Comparison of ENCODE assay signal across 19 cellular contexts in genomic region chr3:72301779-72302178, GRCh38.
DNase-seq lines count a peak whose midpoint lies in the region; ATAC-seq and TF ChIP-seq lines count a peak whose summit lies in the region.
"Had no signal": no experiment of that assay in that cellular context is flagged by ENCODE, and none has a peak within 500 bp of the region (broad histone marks: within the 10 kb centered on the region; RNA-seq: fewer than 3 reads in every experiment).

No MANE protein-coding gene starts in this region.

- 56 to 68% methylated on average over 7 to 8 of the region's 8 CpGs for WGBS in body of pancreas, 2 donors
- 22 to 78% methylated on average over 8 of the region's 8 CpGs for WGBS in sigmoid colon, 2 donors

- H3K36me3 ChIP-seq in body of pancreas (replicated peaks in 1 of 2; ENCODE audit: insufficient read depth in 1 of 2, low read depth in 2 of 2) (no peaks in the 10 kb centered on the region), neural progenitor cell (no peaks in the 10 kb centered on the region), sigmoid colon (no peaks in the 10 kb centered on the region)
- H3K36me3 ChIP-seq: HAP-1 had no signal

- ATAC-seq in body of pancreas = peak; percentile 27

- H3K4me3 Mint-ChIP-seq in neural progenitor cell = no peak overlapping the region
- H3K4me3 Mint-ChIP-seq: IgD-negative memory B cell had no signal

- no peak overlapping the region for H3K27ac ChIP-seq in body of pancreas
- H3K27ac ChIP-seq in neural progenitor cell = no peak overlapping the region
- no peak overlapping the region for H3K27ac ChIP-seq in sigmoid colon
- H3K27ac ChIP-seq: PC-9 had no signal

- no peaks in the 10 kb centered on the region for H3K36me3 Mint-ChIP-seq in neural progenitor cell

- TF ChIP-seq CTCF in body of pancreas (IDR thresholded peaks at IDR 0.05) = no peak
- TF ChIP-seq CTCF in neural progenitor cell (IDR thresholded peaks at IDR 0.05) = no peak
- TF ChIP-seq CTCF in sigmoid colon (IDR thresholded peaks at IDR 0.05) = no peak

- H3K4me1 ChIP-seq in body of pancreas = no peaks in the 10 kb centered on the region
- peaks cover 4% of the 10 kb centered on the region for H3K4me1 ChIP-seq in neural progenitor cell
- peaks cover 0 to 26% (median 21%) of the 10 kb centered on the region in 4 donors for H3K4me1 ChIP-seq in sigmoid colon
- H3K4me1 ChIP-seq: HAP-1 had no signal

- intact Hi-C loops in body of pancreas (cut with DNase I) = no loop called here
- intact Hi-C loops in sigmoid colon (cut with DNase I) = no loop called here

- peaks cover 4% of the 10 kb centered on the region for H3K27me3 Mint-ChIP-seq in neural progenitor cell (ENCODE audit: insufficient read depth, low read depth)
- H3K27me3 Mint-ChIP-seq: IgD-negative memory B cell had no signal

- TF ChIP-seq POLR2A in body of pancreas (IDR thresholded peaks at IDR 0.05) = no peak
- TF ChIP-seq POLR2A in sigmoid colon (IDR thresholded peaks at IDR 0.05) = no peak

- H3K9me3 Mint-ChIP-seq in neural progenitor cell = peaks cover 2% of the 10 kb centered on the region

- peaks cover 38% of the 10 kb centered on the region for H3K4me1 Mint-ChIP-seq in neural progenitor cell

- DNase-seq in COLO668 (lab: John Stamatoyannopoulos, UW; ENCODE audit: unreplicated experiment) (peak; percentile 23), NCI-H2196 (lab: John Stamatoyannopoulos, UW; ENCODE audit: unreplicated experiment) (peak; percentile 64), body of pancreas (peak; percentile 25 to 62 (median 42)), neural progenitor cell (ENCODE audit: low spot score) (no peak), sigmoid colon (no peak), NCI-H1930 (lab: John Stamatoyannopoulos, UW) (no peak), activated T-cell treated with anti-CD3 and anti-CD28 coated beads for 4 hours (no peak)
- DNase-seq: ACHN, AML-193, Calu3, DMS79, Kasumi-1, MM.1S, NCI-H187 treated with DMSO at 0.1 percent for 48 hours, NCI-H2227 treated with DMSO at 0.1 percent for 48 hours, NCI-H526 treated with DMSO at 0.1 percent for 48 hours, PC-9 had no signal

- TF ChIP-seq EP300 in sigmoid colon (IDR thresholded peaks at IDR 0.05) = no peak

- no peak overlapping the region for H3K9ac ChIP-seq in neural progenitor cell

- no peaks in the 10 kb centered on the region for H3K79me2 ChIP-seq in neural progenitor cell (ENCODE audit: low read depth)

- H3K4me2 ChIP-seq in neural progenitor cell = no peak overlapping the region
- H3K4me2 ChIP-seq: PC-9 had no signal

- H4K20me1 ChIP-seq in neural progenitor cell (ENCODE audit: low read depth) = no peaks in the 10 kb centered on the region

- H2AFZ ChIP-seq in neural progenitor cell (replicated peaks) = no peak overlapping the region
- H2AFZ ChIP-seq: PC-9 had no signal

- H3K9me3 ChIP-seq in body of pancreas (no peaks in the 10 kb centered on the region), neural progenitor cell (ENCODE audit: low read depth) (no peaks in the 10 kb centered on the region), sigmoid colon (no peaks in the 10 kb centered on the region)
- H3K9me3 ChIP-seq: HAP-1 had no signal

- H3K4me3 ChIP-seq in body of pancreas (no peak overlapping the region), neural progenitor cell (no peak overlapping the region), sigmoid colon (no peak overlapping the region)
- H3K4me3 ChIP-seq: HAP-1, PC-9 had no signal

- H3F3A ChIP-seq in neural progenitor cell (ENCODE audit: low read depth) = no peaks in the 10 kb centered on the region

- H3K27me3 ChIP-seq in body of pancreas (no peaks in the 10 kb centered on the region), neural progenitor cell (no peaks in the 10 kb centered on the region), sigmoid colon (no peaks in the 10 kb centered on the region)

- H3K27ac Mint-ChIP-seq in neural progenitor cell = peak overlapping the region; percentile 10

Comparison
In these comparisons a context has a peak if more than half of its experiments do, and no peak if none do; other contexts are left out.
1. DNase-seq: peak in COLO668 (single experiment), NCI-H2196 (single experiment) and body of pancreas (4 of 4); none in neural progenitor cell (single experiment), sigmoid colon (single experiment), NCI-H1930 (0 of 2) and activated T-cell treated with anti-CD3 and anti-CD28 coated beads for 4 hours (single experiment).